In the genomic region with DNA sequence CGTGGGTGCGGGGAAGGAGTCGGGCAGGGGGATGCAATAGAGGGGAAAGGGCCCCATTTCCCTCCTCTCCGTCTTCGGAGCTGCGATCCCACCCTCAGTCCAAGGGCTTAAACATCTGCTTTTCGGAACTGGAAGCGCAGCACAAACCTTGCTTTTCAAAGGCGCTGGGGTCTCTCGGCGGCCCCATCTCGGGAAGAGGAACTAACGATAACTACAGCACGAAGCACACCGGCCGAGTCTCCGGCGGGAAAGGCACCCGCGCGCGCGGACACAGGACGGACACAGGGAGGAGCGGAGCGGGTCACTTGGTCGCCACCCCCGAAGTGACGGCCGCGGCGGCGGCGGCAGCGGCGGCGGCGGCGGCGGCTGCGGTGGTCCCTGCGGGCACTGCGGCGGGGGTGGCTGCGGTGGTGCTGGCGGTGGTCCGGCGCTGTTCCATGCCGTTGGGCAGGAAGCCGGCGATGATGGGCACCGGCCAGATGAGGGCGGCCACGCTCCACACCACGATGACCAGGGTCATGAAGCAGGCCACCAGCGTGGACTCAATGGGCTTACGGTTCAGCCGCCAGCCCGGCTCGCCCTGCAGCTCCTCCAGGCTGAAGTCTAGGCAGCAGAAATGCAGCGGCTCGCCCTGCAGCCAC, we compare ENCODE assay signal across 8 cellular contexts. TPM values are rescaled to one million over a fixed set of nuclear protein-coding genes. Genes with fewer than 3 reads are reported as not detected.
DNase-seq lines count a peak whose midpoint lies in the region; ATAC-seq and TF ChIP-seq lines count a peak whose summit lies in the region.

No MANE protein-coding gene starts in this region.

- H3K9me3 Mint-ChIP-seq in activated CD4-positive, alpha-beta T cell treated with anti-CD3 and anti-CD28 coated beads, Interleukin-2, amount 10 ng/mL, durations not matched to agents 24 days and 14 days = no peaks in the 10 kb centered on the region
- H3K9me3 Mint-ChIP-seq in activated T-cell treated with anti-CD3 and anti-CD28 coated beads, Interleukin-2, amount 50 U/mL, for 4 hours = no peaks in the 10 kb centered on the region
- H3K9me3 Mint-ChIP-seq in naive thymus-derived CD4-positive, alpha-beta T cell = peaks cover 0 to 6% (median 0%) of the 10 kb centered on the region in 11 donors

- no peaks in the 10 kb centered on the region for H3K9me3 ChIP-seq in naive thymus-derived CD4-positive, alpha-beta T cell (ENCODE audit: control insufficient read depth in 2 of 3, low read length in 3 of 3)
- H3K9me3 ChIP-seq in vagina = no peaks in the 10 kb centered on the region

- no peaks in the 10 kb centered on the region for H3K36me3 Mint-ChIP-seq in activated CD4-positive, alpha-beta T cell treated with anti-CD3 and anti-CD28 coated beads, Interleukin-2, amount 10 ng/mL, durations not matched to agents 24 days and 14 days (ENCODE audit: low read depth)
- H3K36me3 Mint-ChIP-seq in activated T-cell treated with anti-CD3 and anti-CD28 coated beads, Interleukin-2, amount 50 U/mL, for 4 hours (ENCODE audit: insufficient read depth) = no peaks in the 10 kb centered on the region
- peaks cover 0 to 4% (median 0%) of the 10 kb centered on the region in 5 donors for H3K36me3 Mint-ChIP-seq in naive thymus-derived CD4-positive, alpha-beta T cell

- H3K27ac Mint-ChIP-seq in activated CD4-positive, alpha-beta T cell treated with anti-CD3 and anti-CD28 coated beads, Interleukin-2, amount 10 ng/mL, durations not matched to agents 24 days and 14 days = peak overlapping the region; percentile 78
- peak overlapping the region in 3 of 9 donors; percentile 38 to 84 (median 66) for H3K27ac Mint-ChIP-seq in naive thymus-derived CD4-positive, alpha-beta T cell

- intact Hi-C loops in activated CD4-positive, alpha-beta T cell treated with anti-CD3 and anti-CD28 coated beads, Interleukin-2, amount 10 ng/mL, durations not matched to agents 24 days and 14 days (cut with micrococcal nuclease) = loop anchor here (1.0 to 10.0 kb wide), 3 partner anchors 184 to 440 kb away; no protein-coding TSS in a partner anchor
- intact Hi-C loops in naive thymus-derived CD4-positive, alpha-beta T cell (cut with micrococcal nuclease) = loop anchor here (5.0 to 10.0 kb wide), 4 partner anchors 113 to 463 kb away; partner anchors contain the start of genes KIAA1143 (in 1 of the 2) and KIF15 (in 1 of the 2)
- intact Hi-C loops in vagina (cut with DNase I) = loop anchor here (10.0 kb wide), 2 partner anchors 280 to 430 kb away; no protein-coding TSS in a partner anchor

- no peak overlapping the region for H3K4me3 ChIP-seq in naive thymus-derived CD4-positive, alpha-beta T cell (ENCODE audit: low read length)
- peak overlapping the region; percentile 48 to 74 for H3K4me3 ChIP-seq in vagina

- peak; percentile 18 for ATAC-seq in HG02588 (IDR thresholded peaks at IDR 0.05; ENCODE audit: unreplicated experiment)
- ATAC-seq in activated T-cell treated with anti-CD3 and anti-CD28 coated beads, Interleukin-2, amount 50 U/mL, for 4 hours = peak; percentile 5 to 15
- ATAC-seq in naive thymus-derived CD4-positive, alpha-beta T cell = peak; percentile 52

- CTCF ChIA-PET in naive thymus-derived CD4-positive, alpha-beta T cell (lab: Charles Lee) = interaction anchor here (0.9 kb wide), 1 partner anchor 14 kb away, joined by 4 read pairs; no protein-coding TSS in a partner anchor

- H3K4me3 Mint-ChIP-seq in activated CD4-positive, alpha-beta T cell treated with anti-CD3 and anti-CD28 coated beads, Interleukin-2, amount 10 ng/mL, durations not matched to agents 24 days and 14 days = peak overlapping the region; percentile 83
- peak overlapping the region; percentile 80 for H3K4me3 Mint-ChIP-seq in activated T-cell treated with anti-CD3 and anti-CD28 coated beads, Interleukin-2, amount 50 U/mL, for 4 hours
- H3K4me3 Mint-ChIP-seq in naive thymus-derived CD4-positive, alpha-beta T cell = peak overlapping the region; percentile 84 to 89 (median 87)

- TF ChIP-seq POLR2A in vagina (IDR thresholded peaks at IDR 0.05) = no peak

- H3K27me3 Mint-ChIP-seq in activated CD4-positive, alpha-beta T cell treated with anti-CD3 and anti-CD28 coated beads, Interleukin-2, amount 10 ng/mL, durations not matched to agents 24 days and 14 days = peaks cover 74% of the 10 kb centered on the region
- peaks cover 72% of the 10 kb centered on the region for H3K27me3 Mint-ChIP-seq in activated T-cell treated with anti-CD3 and anti-CD28 coated beads, Interleukin-2, amount 50 U/mL, for 4 hours (ENCODE audit: low read depth)
- peaks cover 71 to 82% (median 81%) of the 10 kb centered on the region in 5 donors for H3K27me3 Mint-ChIP-seq in naive thymus-derived CD4-positive, alpha-beta T cell

- H3K4me1 Mint-ChIP-seq in activated CD4-positive, alpha-beta T cell treated with anti-CD3 and anti-CD28 coated beads, Interleukin-2, amount 10 ng/mL, durations not matched to agents 24 days and 14 days = peaks cover 12% of the 10 kb centered on the region
- peaks cover 14% of the 10 kb centered on the region for H3K4me1 Mint-ChIP-seq in activated T-cell treated with anti-CD3 and anti-CD28 coated beads, Interleukin-2, amount 50 U/mL, for 4 hours (ENCODE audit: low read depth)
- peaks cover 10 to 16% (median 13%) of the 10 kb centered on the region in 7 donors for H3K4me1 Mint-ChIP-seq in naive thymus-derived CD4-positive, alpha-beta T cell

- TF ChIP-seq CTCF in vagina (IDR thresholded peaks at IDR 0.05) = peak in 1 of 3 experiments; percentile 28

- DNase-seq in activated CD4-positive, alpha-beta T cell treated with anti-CD3 and anti-CD28 coated beads, Interleukin-2, amount 10 ng/mL, durations not matched to agents 24 days and 14 days = peak; percentile 71
- no peak for DNase-seq in activated CD4-positive, alpha-beta T cell treated with anti-CD3 and anti-CD28 coated beads for 4 hours
- DNase-seq in NCI-H2227 (lab: John Stamatoyannopoulos, UW; ENCODE audit: unreplicated experiment) (peak; percentile 61), fibroblast of the conjunctiva (ENCODE audit: low read depth) (peak; percentile 62), vagina (ENCODE audit: extremely low spot score in 2 of 2) (no peak)
- DNase-seq in activated T-cell treated with anti-CD3 and anti-CD28 coated beads, Interleukin-2, amount 50 U/mL, for 4 hours = no peak
- peak in 4 of 9 donors; percentile 8 to 50 (median 20) for DNase-seq in naive thymus-derived CD4-positive, alpha-beta T cell

- POLR2A ChIA-PET in naive thymus-derived CD4-positive, alpha-beta T cell (lab: Charles Lee) = interaction anchor here (0.6 kb wide), 1 partner anchor 435 kb away, joined by 5 read pairs; no protein-coding TSS in a partner anchor

- H3K27me3 ChIP-seq in naive thymus-derived CD4-positive, alpha-beta T cell (ENCODE audit: control insufficient read depth in 2 of 2, insufficient read depth in 2 of 2, low read length in 2 of 2) = peaks cover 8 to 14% of the 10 kb centered on the region in 2 donors
- no peaks in the 10 kb centered on the region for H3K27me3 ChIP-seq in vagina

- H3K36me3 ChIP-seq in naive thymus-derived CD4-positive, alpha-beta T cell (ENCODE audit: control insufficient read depth in 2 of 3, insufficient read depth in 3 of 3, low read length in 3 of 3) = no peaks in the 10 kb centered on the region
- no peaks in the 10 kb centered on the region for H3K36me3 ChIP-seq in vagina

- H3K4me1 ChIP-seq in naive thymus-derived CD4-positive, alpha-beta T cell (ENCODE audit: control insufficient read depth in 2 of 2, insufficient read depth in 2 of 2, low read length in 2 of 2) = peaks cover 4 to 7% of the 10 kb centered on the region in 2 donors
- H3K4me1 ChIP-seq in vagina = peaks cover 18% of the 10 kb centered on the region

- H3K27ac ChIP-seq in naive thymus-derived CD4-positive, alpha-beta T cell (ENCODE audit: low read depth, low read length) = no peak overlapping the region
- H3K27ac ChIP-seq in vagina = no peak overlapping the region

RNA-seq across cellular contexts. Expression of gene TMEM158, which starts 1.1 kb away (rescaled TPM):
- total RNA-seq in activated CD4-positive, alpha-beta T cell treated with anti-CD3 and anti-CD28 coated beads, Interleukin-2, amount 10 ng/mL, durations not matched to agents 24 days and 14 days = 0.44 and 0.66 TPM in 2 replicates
- under 1 TPM in 2 of 3 donors, not detected in 1; 0.21 to 0.89 TPM for total RNA-seq in activated T-cell treated with anti-CD3 and anti-CD28 coated beads, Interleukin-2, amount 50 U/mL, for 4 hours
- total RNA-seq in naive thymus-derived CD4-positive, alpha-beta T cell = under 1 TPM in 3 of 5 experiments, not detected in 2; 0.27 to 0.96 (median 0.60) TPM
- polyA plus RNA-seq in naive thymus-derived CD4-positive, alpha-beta T cell = not detected
- 1.2 TPM for total RNA-seq in vagina

Comparison
In these comparisons a context has a peak if more than half of its experiments do, and no peak if none do; other contexts are left out.
1. DNase-seq: peak in activated CD4-positive, alpha-beta T cell treated with anti-CD3 and anti-CD28 coated beads, Interleukin-2, amount 10 ng/mL, durations not matched to agents 24 days and 14 days (single experiment), NCI-H2227 (single experiment) and fibroblast of the conjunctiva (single experiment); none in activated CD4-positive, alpha-beta T cell treated with anti-CD3 and anti-CD28 coated beads for 4 hours (0 of 2), activated T-cell treated with anti-CD3 and anti-CD28 coated beads, Interleukin-2, amount 50 U/mL, for 4 hours (single experiment) and vagina (0 of 2).
2. Peak in every context shown above with its lines, with median percentiles within 50 percentile points of each other: H3K4me3 Mint-ChIP-seq and ATAC-seq.